Comparison of ENCODE assay signal across 1 cellular context in the genomic region with DNA sequence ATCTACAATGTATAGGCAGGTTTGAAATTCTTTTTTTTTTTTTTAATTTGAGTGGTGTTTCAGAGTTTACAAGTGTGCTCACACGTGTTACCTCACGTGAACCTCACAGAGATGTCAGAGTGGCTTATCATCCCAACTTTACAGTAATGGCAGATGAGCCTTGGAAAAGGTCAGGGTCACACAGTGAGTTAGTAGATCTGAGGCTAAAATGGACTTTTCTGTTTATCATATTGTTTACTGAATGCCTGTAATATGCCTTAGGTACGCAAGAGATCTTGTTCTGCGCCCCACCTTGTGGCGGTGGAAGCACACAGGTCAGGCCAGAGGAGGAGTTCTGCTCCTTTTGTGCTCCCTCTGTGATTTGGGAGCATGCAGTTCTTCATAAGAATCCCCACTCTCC.
TF ChIP-seq lines count a peak whose summit lies in the region.

No MANE protein-coding gene starts in this region.

TF ChIP-seq in K562, 482 proteins besides CTCF, POLR2A, EP300 and RAD21 (continued from another document and continues in another):
- TF ChIP-seq, protein P1, sequence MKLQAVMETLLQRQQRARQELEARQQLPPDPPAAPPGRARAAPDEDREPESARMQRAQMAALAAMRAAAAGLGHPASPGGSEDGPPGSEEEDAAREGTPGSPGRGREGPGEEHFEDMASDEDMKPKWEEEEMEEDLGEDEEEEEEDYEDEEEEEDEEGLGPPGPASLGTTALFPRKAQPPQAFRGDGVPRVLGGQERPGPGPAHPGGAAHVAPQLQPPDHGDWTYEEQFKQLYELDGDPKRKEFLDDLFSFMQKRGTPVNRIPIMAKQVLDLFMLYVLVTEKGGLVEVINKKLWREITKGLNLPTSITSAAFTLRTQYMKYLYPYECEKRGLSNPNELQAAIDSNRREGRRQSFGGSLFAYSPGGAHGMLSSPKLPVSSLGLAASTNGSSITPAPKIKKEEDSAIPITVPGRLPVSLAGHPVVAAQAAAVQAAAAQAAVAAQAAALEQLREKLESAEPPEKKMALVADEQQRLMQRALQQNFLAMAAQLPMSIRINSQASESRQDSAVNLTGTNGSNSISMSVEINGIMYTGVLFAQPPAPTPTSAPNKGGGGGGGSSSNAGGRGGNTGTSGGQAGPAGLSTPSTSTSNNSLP (IDR thresholded peaks at IDR 0.05; ENCODE audit: borderline replicate concordance, low read depth, low read length): no peak
- no peak for TF ChIP-seq CHD1 (IDR thresholded peaks at IDR 0.05; ENCODE audit: low read length)
- no peak for TF ChIP-seq TAF1 (IDR thresholded peaks at IDR 0.05; ENCODE audit: control insufficient read depth, extremely low read depth, insufficient read depth, low read length, severe bottlenecking)
- TF ChIP-seq BHLHE40 (IDR thresholded peaks at IDR 0.05; ENCODE audit: low read length): peak; percentile 80
- TF ChIP-seq, protein P2, sequence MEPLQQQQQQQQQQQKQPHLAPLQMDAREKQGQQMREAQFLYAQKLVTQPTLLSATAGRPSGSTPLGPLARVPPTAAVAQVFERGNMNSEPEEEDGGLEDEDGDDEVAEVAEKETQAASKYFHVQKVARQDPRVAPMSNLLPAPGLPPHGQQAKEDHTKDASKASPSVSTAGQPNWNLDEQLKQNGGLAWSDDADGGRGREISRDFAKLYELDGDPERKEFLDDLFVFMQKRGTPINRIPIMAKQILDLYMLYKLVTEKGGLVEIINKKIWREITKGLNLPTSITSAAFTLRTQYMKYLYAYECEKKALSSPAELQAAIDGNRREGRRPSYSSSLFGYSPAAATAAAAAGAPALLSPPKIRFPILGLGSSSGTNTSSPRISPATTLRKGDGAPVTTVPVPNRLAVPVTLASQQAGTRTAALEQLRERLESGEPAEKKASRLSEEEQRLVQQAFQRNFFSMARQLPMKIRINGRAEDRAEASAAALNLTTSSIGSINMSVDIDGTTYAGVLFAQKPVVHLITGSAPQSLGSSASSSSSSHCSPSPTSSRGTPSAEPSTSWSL (CRISPR knock-in tag; IDR thresholded peaks at IDR 0.05; ENCODE audit: borderline replicate concordance): no peak
- TF ChIP-seq HNRNPK (IDR thresholded peaks at IDR 0.05; ENCODE audit: low read depth, low read length, poor library complexity, severe bottlenecking): no peak
- no peak for TF ChIP-seq NFE2 (IDR thresholded peaks at IDR 0.05; ENCODE audit: low read depth)
- TF ChIP-seq ZNF41 (CRISPR knock-in tag; conservative IDR thresholded peaks at IDR 0.05): no peak
- no peak for TF ChIP-seq MIER1 (IDR thresholded peaks at IDR 0.05; ENCODE audit: low read depth)
- no peak for TF ChIP-seq ZNF282 (CRISPR knock-in tag; IDR thresholded peaks at IDR 0.05)
- no peak for TF ChIP-seq KDM1A (IDR thresholded peaks at IDR 0.05)
- TF ChIP-seq ARID2 (IDR thresholded peaks at IDR 0.05): no peak
- TF ChIP-seq FIP1L1 (IDR thresholded peaks at IDR 0.05; ENCODE audit: low read depth, low read length, poor library complexity, severe bottlenecking): no peak
- TF ChIP-seq, protein P3, sequence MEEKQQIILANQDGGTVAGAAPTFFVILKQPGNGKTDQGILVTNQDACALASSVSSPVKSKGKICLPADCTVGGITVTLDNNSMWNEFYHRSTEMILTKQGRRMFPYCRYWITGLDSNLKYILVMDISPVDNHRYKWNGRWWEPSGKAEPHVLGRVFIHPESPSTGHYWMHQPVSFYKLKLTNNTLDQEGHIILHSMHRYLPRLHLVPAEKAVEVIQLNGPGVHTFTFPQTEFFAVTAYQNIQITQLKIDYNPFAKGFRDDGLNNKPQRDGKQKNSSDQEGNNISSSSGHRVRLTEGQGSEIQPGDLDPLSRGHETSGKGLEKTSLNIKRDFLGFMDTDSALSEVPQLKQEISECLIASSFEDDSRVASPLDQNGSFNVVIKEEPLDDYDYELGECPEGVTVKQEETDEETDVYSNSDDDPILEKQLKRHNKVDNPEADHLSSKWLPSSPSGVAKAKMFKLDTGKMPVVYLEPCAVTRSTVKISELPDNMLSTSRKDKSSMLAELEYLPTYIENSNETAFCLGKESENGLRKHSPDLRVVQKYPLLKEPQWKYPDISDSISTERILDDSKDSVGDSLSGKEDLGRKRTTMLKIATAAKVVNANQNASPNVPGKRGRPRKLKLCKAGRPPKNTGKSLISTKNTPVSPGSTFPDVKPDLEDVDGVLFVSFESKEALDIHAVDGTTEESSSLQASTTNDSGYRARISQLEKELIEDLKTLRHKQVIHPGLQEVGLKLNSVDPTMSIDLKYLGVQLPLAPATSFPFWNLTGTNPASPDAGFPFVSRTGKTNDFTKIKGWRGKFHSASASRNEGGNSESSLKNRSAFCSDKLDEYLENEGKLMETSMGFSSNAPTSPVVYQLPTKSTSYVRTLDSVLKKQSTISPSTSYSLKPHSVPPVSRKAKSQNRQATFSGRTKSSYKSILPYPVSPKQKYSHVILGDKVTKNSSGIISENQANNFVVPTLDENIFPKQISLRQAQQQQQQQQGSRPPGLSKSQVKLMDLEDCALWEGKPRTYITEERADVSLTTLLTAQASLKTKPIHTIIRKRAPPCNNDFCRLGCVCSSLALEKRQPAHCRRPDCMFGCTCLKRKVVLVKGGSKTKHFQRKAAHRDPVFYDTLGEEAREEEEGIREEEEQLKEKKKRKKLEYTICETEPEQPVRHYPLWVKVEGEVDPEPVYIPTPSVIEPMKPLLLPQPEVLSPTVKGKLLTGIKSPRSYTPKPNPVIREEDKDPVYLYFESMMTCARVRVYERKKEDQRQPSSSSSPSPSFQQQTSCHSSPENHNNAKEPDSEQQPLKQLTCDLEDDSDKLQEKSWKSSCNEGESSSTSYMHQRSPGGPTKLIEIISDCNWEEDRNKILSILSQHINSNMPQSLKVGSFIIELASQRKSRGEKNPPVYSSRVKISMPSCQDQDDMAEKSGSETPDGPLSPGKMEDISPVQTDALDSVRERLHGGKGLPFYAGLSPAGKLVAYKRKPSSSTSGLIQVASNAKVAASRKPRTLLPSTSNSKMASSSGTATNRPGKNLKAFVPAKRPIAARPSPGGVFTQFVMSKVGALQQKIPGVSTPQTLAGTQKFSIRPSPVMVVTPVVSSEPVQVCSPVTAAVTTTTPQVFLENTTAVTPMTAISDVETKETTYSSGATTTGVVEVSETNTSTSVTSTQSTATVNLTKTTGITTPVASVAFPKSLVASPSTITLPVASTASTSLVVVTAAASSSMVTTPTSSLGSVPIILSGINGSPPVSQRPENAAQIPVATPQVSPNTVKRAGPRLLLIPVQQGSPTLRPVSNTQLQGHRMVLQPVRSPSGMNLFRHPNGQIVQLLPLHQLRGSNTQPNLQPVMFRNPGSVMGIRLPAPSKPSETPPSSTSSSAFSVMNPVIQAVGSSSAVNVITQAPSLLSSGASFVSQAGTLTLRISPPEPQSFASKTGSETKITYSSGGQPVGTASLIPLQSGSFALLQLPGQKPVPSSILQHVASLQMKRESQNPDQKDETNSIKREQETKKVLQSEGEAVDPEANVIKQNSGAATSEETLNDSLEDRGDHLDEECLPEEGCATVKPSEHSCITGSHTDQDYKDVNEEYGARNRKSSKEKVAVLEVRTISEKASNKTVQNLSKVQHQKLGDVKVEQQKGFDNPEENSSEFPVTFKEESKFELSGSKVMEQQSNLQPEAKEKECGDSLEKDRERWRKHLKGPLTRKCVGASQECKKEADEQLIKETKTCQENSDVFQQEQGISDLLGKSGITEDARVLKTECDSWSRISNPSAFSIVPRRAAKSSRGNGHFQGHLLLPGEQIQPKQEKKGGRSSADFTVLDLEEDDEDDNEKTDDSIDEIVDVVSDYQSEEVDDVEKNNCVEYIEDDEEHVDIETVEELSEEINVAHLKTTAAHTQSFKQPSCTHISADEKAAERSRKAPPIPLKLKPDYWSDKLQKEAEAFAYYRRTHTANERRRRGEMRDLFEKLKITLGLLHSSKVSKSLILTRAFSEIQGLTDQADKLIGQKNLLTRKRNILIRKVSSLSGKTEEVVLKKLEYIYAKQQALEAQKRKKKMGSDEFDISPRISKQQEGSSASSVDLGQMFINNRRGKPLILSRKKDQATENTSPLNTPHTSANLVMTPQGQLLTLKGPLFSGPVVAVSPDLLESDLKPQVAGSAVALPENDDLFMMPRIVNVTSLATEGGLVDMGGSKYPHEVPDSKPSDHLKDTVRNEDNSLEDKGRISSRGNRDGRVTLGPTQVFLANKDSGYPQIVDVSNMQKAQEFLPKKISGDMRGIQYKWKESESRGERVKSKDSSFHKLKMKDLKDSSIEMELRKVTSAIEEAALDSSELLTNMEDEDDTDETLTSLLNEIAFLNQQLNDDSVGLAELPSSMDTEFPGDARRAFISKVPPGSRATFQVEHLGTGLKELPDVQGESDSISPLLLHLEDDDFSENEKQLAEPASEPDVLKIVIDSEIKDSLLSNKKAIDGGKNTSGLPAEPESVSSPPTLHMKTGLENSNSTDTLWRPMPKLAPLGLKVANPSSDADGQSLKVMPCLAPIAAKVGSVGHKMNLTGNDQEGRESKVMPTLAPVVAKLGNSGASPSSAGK (IDR thresholded peaks at IDR 0.05): no peak
- TF ChIP-seq, protein P4, sequence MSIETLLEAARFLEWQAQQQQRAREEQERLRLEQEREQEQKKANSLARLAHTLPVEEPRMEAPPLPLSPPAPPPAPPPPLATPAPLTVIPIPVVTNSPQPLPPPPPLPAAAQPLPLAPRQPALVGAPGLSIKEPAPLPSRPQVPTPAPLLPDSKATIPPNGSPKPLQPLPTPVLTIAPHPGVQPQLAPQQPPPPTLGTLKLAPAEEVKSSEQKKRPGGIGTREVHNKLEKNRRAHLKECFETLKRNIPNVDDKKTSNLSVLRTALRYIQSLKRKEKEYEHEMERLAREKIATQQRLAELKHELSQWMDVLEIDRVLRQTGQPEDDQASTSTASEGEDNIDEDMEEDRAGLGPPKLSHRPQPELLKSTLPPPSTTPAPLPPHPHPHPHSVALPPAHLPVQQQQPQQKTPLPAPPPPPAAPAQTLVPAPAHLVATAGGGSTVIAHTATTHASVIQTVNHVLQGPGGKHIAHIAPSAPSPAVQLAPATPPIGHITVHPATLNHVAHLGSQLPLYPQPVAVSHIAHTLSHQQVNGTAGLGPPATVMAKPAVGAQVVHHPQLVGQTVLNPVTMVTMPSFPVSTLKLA (conservative IDR thresholded peaks at IDR 0.05): peak; percentile 62 to 77; a peak in 3 of 4 replicates
- no peak for TF ChIP-seq RAD51 (IDR thresholded peaks at IDR 0.05; ENCODE audit: borderline replicate concordance, low read depth)
- 0 out of 2 replicates have a peak, but pooled peaks have one; percentile 10 for TF ChIP-seq SMC3 (conservative IDR thresholded peaks at IDR 0.05; ENCODE audit: insufficient read depth, low read depth, low read length)
- TF ChIP-seq TEAD4 (IDR thresholded peaks at IDR 0.05; ENCODE audit: low read length): no peak
- TF ChIP-seq TEAD4 (CRISPR knock-in tag; IDR thresholded peaks at IDR 0.05; ENCODE audit: borderline replicate concordance): no peak
- no peak for TF ChIP-seq SUPT5H (IDR thresholded peaks at IDR 0.05)
- TF ChIP-seq SOX6 (IDR thresholded peaks at IDR 0.05): peak; percentile 55; the same call in 1 of the 2 replicates
- no peak for TF ChIP-seq ZNF561 (CRISPR knock-in tag; conservative IDR thresholded peaks at IDR 0.05)
- no peak for TF ChIP-seq TGIF2 (CRISPR knock-in tag; IDR thresholded peaks at IDR 0.05)
- TF ChIP-seq U2AF2 (optimal IDR thresholded peaks at IDR 0.05; ENCODE audit: low read depth, low read length): no peak
- no peak for TF ChIP-seq ZNF584 (CRISPR knock-in tag; IDR thresholded peaks at IDR 0.05; ENCODE audit: low read depth)
- TF ChIP-seq, protein P5, sequence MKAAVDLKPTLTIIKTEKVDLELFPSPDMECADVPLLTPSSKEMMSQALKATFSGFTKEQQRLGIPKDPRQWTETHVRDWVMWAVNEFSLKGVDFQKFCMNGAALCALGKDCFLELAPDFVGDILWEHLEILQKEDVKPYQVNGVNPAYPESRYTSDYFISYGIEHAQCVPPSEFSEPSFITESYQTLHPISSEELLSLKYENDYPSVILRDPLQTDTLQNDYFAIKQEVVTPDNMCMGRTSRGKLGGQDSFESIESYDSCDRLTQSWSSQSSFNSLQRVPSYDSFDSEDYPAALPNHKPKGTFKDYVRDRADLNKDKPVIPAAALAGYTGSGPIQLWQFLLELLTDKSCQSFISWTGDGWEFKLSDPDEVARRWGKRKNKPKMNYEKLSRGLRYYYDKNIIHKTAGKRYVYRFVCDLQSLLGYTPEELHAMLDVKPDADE (conservative IDR thresholded peaks at IDR 0.05; ENCODE audit: control insufficient read depth, low read depth, low read length): no peak
- TF ChIP-seq CXXC5 (CRISPR knock-in tag; IDR thresholded peaks at IDR 0.05): peak; percentile 17; the same call in 1 of the 2 replicates
- TF ChIP-seq CSDE1 (IDR thresholded peaks at IDR 0.05): no peak
- TF ChIP-seq ZNF263 (CRISPR knock-in tag; IDR thresholded peaks at IDR 0.05; ENCODE audit: borderline replicate concordance): peak; percentile 88
- TF ChIP-seq ZC3H8 (IDR thresholded peaks at IDR 0.05): no peak
- TF ChIP-seq SMARCA4 (IDR thresholded peaks at IDR 0.05): 0 out of 2 replicates have a peak, but pooled peaks have one; percentile 36
- TF ChIP-seq, protein P6, sequence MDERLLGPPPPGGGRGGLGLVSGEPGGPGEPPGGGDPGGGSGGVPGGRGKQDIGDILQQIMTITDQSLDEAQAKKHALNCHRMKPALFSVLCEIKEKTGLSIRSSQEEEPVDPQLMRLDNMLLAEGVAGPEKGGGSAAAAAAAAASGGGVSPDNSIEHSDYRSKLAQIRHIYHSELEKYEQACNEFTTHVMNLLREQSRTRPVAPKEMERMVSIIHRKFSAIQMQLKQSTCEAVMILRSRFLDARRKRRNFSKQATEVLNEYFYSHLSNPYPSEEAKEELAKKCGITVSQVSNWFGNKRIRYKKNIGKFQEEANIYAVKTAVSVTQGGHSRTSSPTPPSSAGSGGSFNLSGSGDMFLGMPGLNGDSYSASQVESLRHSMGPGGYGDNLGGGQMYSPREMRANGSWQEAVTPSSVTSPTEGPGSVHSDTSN (CRISPR knock-in tag; IDR thresholded peaks at IDR 0.05; ENCODE audit: low read depth): no peak
- TF ChIP-seq, protein P6 (tag; conservative IDR thresholded peaks at IDR 0.05; ENCODE audit: low read depth): no peak
- TF ChIP-seq, protein P7, sequence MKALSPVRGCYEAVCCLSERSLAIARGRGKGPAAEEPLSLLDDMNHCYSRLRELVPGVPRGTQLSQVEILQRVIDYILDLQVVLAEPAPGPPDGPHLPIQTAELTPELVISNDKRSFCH (CRISPR knock-in tag; IDR thresholded peaks at IDR 0.05): no peak
- TF ChIP-seq, protein P7 (tag; IDR thresholded peaks at IDR 0.05): peak; percentile 74; the same call in 1 of the 2 replicates
- peak; percentile 37 to 58; a peak in 1 of 4 replicates for TF ChIP-seq FOXK2 (conservative IDR thresholded peaks at IDR 0.05 in 1 of 2, IDR thresholded peaks at IDR 0.05 in 1 of 2; ENCODE audit: low read depth in 2 of 2)
- TF ChIP-seq XRCC4 (IDR thresholded peaks at IDR 0.05; ENCODE audit: extremely low read depth, insufficient read depth, insufficient read length): no peak
- peak in 1 of 3 experiments; percentile 13 for TF ChIP-seq YY1 (IDR thresholded peaks at IDR 0.05; ENCODE audit: borderline replicate concordance in 1 of 3, control insufficient read depth in 1 of 3, extremely low read depth in 1 of 3, insufficient read depth in 3 of 3, insufficient read length in 1 of 3, insufficient replicate concordance in 2 of 3, low read depth in 1 of 3, low read length in 2 of 3)
- no peak for TF ChIP-seq JUN (IDR thresholded peaks at IDR 0.05; ENCODE audit: borderline replicate concordance, low read depth, low read length)
- no peak for TF ChIP-seq JUN (CRISPR knock-in tag; IDR thresholded peaks at IDR 0.05; ENCODE audit: borderline replicate concordance)
